ENCODE assay signal across 9 cellular contexts in genomic region chr9:129079829-129080228, GRCh38. TPM values are rescaled to one million over a fixed set of nuclear protein-coding genes. Genes with fewer than 3 reads are reported as not detected.
DNase-seq lines count a peak whose midpoint lies in the region; ATAC-seq and TF ChIP-seq lines count a peak whose summit lies in the region.
"Had no signal": no experiment of that assay in that cellular context is flagged by ENCODE, and none has a peak within 500 bp of the region (broad histone marks: within the 10 kb centered on the region; RNA-seq: fewer than 3 reads in every experiment).

No MANE protein-coding gene starts in this region.

- ATAC-seq in Panc1, result no peak
- no peak for ATAC-seq in psoas muscle
- no peak for ATAC-seq in GM18870 (IDR thresholded peaks at IDR 0.05; ENCODE audit: unreplicated experiment)

- H3K4me3 ChIP-seq in GM08714 (ENCODE audit: low read length), result peak overlapping the region; percentile 72; the same call in 1 of the 2 replicates
- peak overlapping the region; percentile 75 to 86 for H3K4me3 ChIP-seq in Panc1 (ENCODE audit: low read depth in 2 of 2, low read length in 2 of 2)
- peak overlapping the region; percentile 75 for H3K4me3 ChIP-seq in epithelial cell of proximal tubule (ENCODE audit: low read depth, low read length)
- H3K4me3 ChIP-seq in psoas muscle, result peak overlapping the region; percentile 75

- CTCF ChIA-PET in Panc1 (lab: Charles Lee), result no interaction called here

- H3K4me1 ChIP-seq in Panc1 (ENCODE audit: control insufficient read depth, insufficient read depth, low read length), result peaks cover 8% of the 10 kb centered on the region; the same call in 1 of the 2 replicates
- peaks cover 17% of the 10 kb centered on the region for H3K4me1 ChIP-seq in psoas muscle

- H3K27me3 ChIP-seq in Panc1 (ENCODE audit: control insufficient read depth, insufficient read depth, low read length), result no peaks in the 10 kb centered on the region
- no peaks in the 10 kb centered on the region for H3K27me3 ChIP-seq in psoas muscle (ENCODE audit: insufficient read depth in 3 of 3, low read length in 2 of 3)

- H3K36me3 ChIP-seq in Panc1 (ENCODE audit: control insufficient read depth, insufficient read depth, low read length) (0 out of 2 replicates have a peak, but pooled peaks cover 2% of the 10 kb centered on the region), psoas muscle (ENCODE audit: insufficient read depth in 1 of 2, low read depth in 1 of 2) (peaks cover 0 to 4% of the 10 kb centered on the region in 2 donors)

- H3K9me3 ChIP-seq in Panc1 (ENCODE audit: control insufficient read depth, insufficient read depth, low read depth, low read length), result no peaks in the 10 kb centered on the region
- H3K9me3 ChIP-seq in psoas muscle, result no peaks in the 10 kb centered on the region

- intact Hi-C loops in Panc1 (cut with micrococcal nuclease; ENCODE audit: unreplicated experiment), result no loop called here
- intact Hi-C loops in psoas muscle (cut with DNase I), result loop anchor here in 1 of 2 donors (5.0 kb wide), 1 partner anchor 43 kb away; the partner anchor contains the start of gene MIGA2

- no peak for DNase-seq in Panc1 (ENCODE audit: low read depth, low spot score)
- no peak for DNase-seq in epithelial cell of proximal tubule (ENCODE audit: low read depth)
- DNase-seq in psoas muscle, result no peak
- DNase-seq in stimulated activated naive CD4-positive, alpha-beta T cell treated with Interleukin-2 at 50 U/mL for 16 hours (lab: John Stamatoyannopoulos, UW), result no peak
- no peak for DNase-seq in stimulated activated CD8-positive, alpha-beta memory T cell treated with anti-CD3 and anti-CD28 coated beads, Interleukin-4, amount 100 ng/mL, for 48 hours
- no peak for DNase-seq in LoVo (ENCODE audit: low spot score)
- DNase-seq: activated gamma-delta T cell treated with Interleukin-2 at 50 U/mL for 16 hours had no signal

- no TSS peak for BruUV-seq in Panc1 (replicated peaks; lab: Mats Ljungman, UMichigan)

- POLR2A ChIA-PET in Panc1 (lab: Charles Lee), result no interaction called here

- H3K27ac ChIP-seq in Panc1 (ENCODE audit: low read length) (peak overlapping the region; percentile 70; the same call in 1 of the 2 replicates), psoas muscle (no peak overlapping the region)

- no peak for TF ChIP-seq CTCF in Panc1 (IDR thresholded peaks at IDR 0.05)
- TF ChIP-seq CTCF in epithelial cell of proximal tubule (conservative IDR thresholded peaks at IDR 0.05; ENCODE audit: low read depth, low read length), result no peak
- TF ChIP-seq CTCF in psoas muscle (IDR thresholded peaks at IDR 0.05), result no peak

- WGBS in psoas muscle, 3 donors, result 85 to 87% (median 86%) methylated on average over 12 to 13 of the region's 13 CpGs

- in situ Hi-C loops in Panc1 (cut with HindIII; ENCODE audit: low pct_unique_long_range_greater_than_20kb, low sequenced_read_pairs), result no loop called here

RNA-seq across cellular contexts. Expression of gene DOLPP1, which starts 1.1 kb away (rescaled TPM):
- total RNA-seq in Panc1 (2021; ENCODE audit: unreplicated experiment), result 13.7 TPM
- 15.8 TPM for polyA plus RNA-seq in Panc1 (2012; ENCODE audit: insufficient read length)
- 12.7 and 23.1 TPM in 2 replicates for total RNA-seq in epithelial cell of proximal tubule
- total RNA-seq in psoas muscle, result 1 to 10 TPM; 2.1 to 4.7 (median 4.2) TPM
- polyA plus RNA-seq in psoas muscle, result 1 to 10 TPM; 2.3 to 5.2 (median 4.7) TPM

RNA-seq across cellular contexts. Expression of gene CRAT, which starts 30.8 kb away (rescaled TPM):
- 38.8 TPM for total RNA-seq in Panc1 (2021; ENCODE audit: unreplicated experiment)
- polyA plus RNA-seq in Panc1 (2012; ENCODE audit: insufficient read length), result 71.7 TPM
- 27.5 TPM in 2 replicates for total RNA-seq in epithelial cell of proximal tubule
- total RNA-seq in psoas muscle, result 100 to 1,000 TPM; 123 to 229 (median 164) TPM
- 100 to 1,000 TPM in 2 of 3 donors, 10 to 100 TPM in 1; 88.7 to 106 (median 100) TPM for polyA plus RNA-seq in psoas muscle

RNA-seq across cellular contexts. Expression of gene PTPA, which starts 31.4 kb away (rescaled TPM):
- total RNA-seq in Panc1 (2021; ENCODE audit: unreplicated experiment) (114 TPM), epithelial cell of proximal tubule (184 and 220 TPM in 2 replicates), psoas muscle (100 to 1,000 TPM in 2 of 4 donors, 10 to 100 TPM in 2; 95.1 to 110 (median 102) TPM)
- 97.5 TPM for polyA plus RNA-seq in Panc1 (2012; ENCODE audit: insufficient read length)
- 100 to 1,000 TPM in 1 of 3 donors, 10 to 100 TPM in 2; 54.1 to 109 (median 83.1) TPM for polyA plus RNA-seq in psoas muscle

RNA-seq across cellular contexts. Expression of gene MIGA2, which starts 43.4 kb away (rescaled TPM):
- total RNA-seq in Panc1 (2021; ENCODE audit: unreplicated experiment) (23.0 TPM), epithelial cell of proximal tubule (18.0 and 25.4 TPM in 2 replicates), psoas muscle (10 to 100 TPM in 3 of 4 donors, 1 to 10 TPM in 1; 8.4 to 17.8 (median 14.8) TPM)
- 13.1 TPM for polyA plus RNA-seq in Panc1 (2012; ENCODE audit: insufficient read length)
- 10 to 100 TPM; 12.7 to 18.1 (median 13.7) TPM for polyA plus RNA-seq in psoas muscle

RNA-seq across cellular contexts. Expression of gene SH3GLB2, which starts 51.7 kb away (rescaled TPM):
- total RNA-seq in Panc1 (2021; ENCODE audit: unreplicated experiment) (68.3 TPM), epithelial cell of proximal tubule (90.1 and 97.5 TPM in 2 replicates), psoas muscle (10 to 100 TPM; 33.8 to 56.8 (median 45.1) TPM)
- polyA plus RNA-seq in Panc1 (2012; ENCODE audit: insufficient read length), result 94.4 TPM
- polyA plus RNA-seq in psoas muscle, result 10 to 100 TPM; 22.2 to 33.5 (median 28.0) TPM
